ENCODE assay signal across 8 cellular contexts in genomic region chr7:129054438-129055293, GRCh38. TPM values are rescaled to one million over a fixed set of nuclear protein-coding genes. Genes with fewer than 3 reads are reported as not detected.
A peak's percentile ranks its signal among the peaks of the same experiment; 100 is the strongest.
DNase-seq lines count a peak whose midpoint lies in the region; ATAC-seq, FAIRE-seq and TF ChIP-seq lines count a peak whose summit lies in the region.

Gene TNPO3, minus strand, starts transcription at chr7:129055111. Its CDS starts 341 bp downstream, at chr7:129054770.

- H2AFZ ChIP-seq in astrocyte (ENCODE audit: low read depth, low read length) (peak within 1 kb of the TSS; percentile 99), hepatocyte (peak within 1 kb of the TSS; percentile 78)

- H3K36me3 Mint-ChIP-seq in T-helper 2 cell treated with Interferon-gamma antibody and Interleukin-4, amounts not matched to agents 5 μg/mL and 100 μg/mL, for 36 hours (ENCODE audit: low read depth): peaks cover 8% of the 10 kb centered on the region
- peaks cover 2% of the 10 kb centered on the region for H3K36me3 Mint-ChIP-seq in astrocyte (ENCODE audit: low read depth, unreplicated experiment)

- TF ChIP-seq CTCF in astrocyte (IDR thresholded peaks at IDR 0.05; ENCODE audit: insufficient read depth, low read depth, low read length) (no peak), hepatocyte (IDR thresholded peaks at IDR 0.05; ENCODE audit: poor library complexity) (no peak)

- H3K4me3 ChIP-seq in astrocyte (ENCODE audit: insufficient read depth, low read depth, low read length) (peak within 1 kb of the TSS; percentile 87), hepatocyte (peak within 1 kb of the TSS; percentile 53)

- H3K9me3 ChIP-seq in astrocyte (ENCODE audit: insufficient read depth, low read depth, low read length) (no peaks in the 10 kb centered on the region), hepatocyte (ENCODE audit: low read depth) (no peaks in the 10 kb centered on the region)

- whole genome bisulfite sequencing in hepatocyte (ENCODE audit: low lambda C conversion rate, missing lambda C conversion rate): 1% methylated on average over 58 of the region's 59 CpGs

- peaks cover 9% of the 10 kb centered on the region for H3K4me1 ChIP-seq in astrocyte (ENCODE audit: insufficient read depth, low read length)
- peaks cover 18% of the 10 kb centered on the region for H3K4me1 ChIP-seq in hepatocyte (ENCODE audit: insufficient read depth)

- peaks cover 31% of the 10 kb centered on the region for H4K20me1 ChIP-seq in astrocyte (ENCODE audit: insufficient read depth, low read length)
- peaks cover 13% of the 10 kb centered on the region for H4K20me1 ChIP-seq in hepatocyte (ENCODE audit: insufficient read depth, poor library complexity, severe bottlenecking)

- H3K4me2 ChIP-seq in astrocyte (ENCODE audit: low read length) (peak within 1 kb of the TSS; percentile 96), hepatocyte (peak within 1 kb of the TSS; percentile 88)

- H3K9me2 ChIP-seq in hepatocyte (replicated peaks; ENCODE audit: insufficient read depth): no peaks in the 10 kb centered on the region

- H3K27ac Mint-ChIP-seq in T-helper 2 cell treated with Interferon-gamma antibody and Interleukin-4, amounts not matched to agents 5 μg/mL and 100 μg/mL, for 36 hours: peak within 1 kb of the TSS; percentile 99
- peak within 1 kb of the TSS; percentile 100 for H3K27ac Mint-ChIP-seq in astrocyte (ENCODE audit: unreplicated experiment)

- DNase-seq in NCI-H1930 (lab: John Stamatoyannopoulos, UW): peak; percentile 89 to 94
- peak; percentile 89 for DNase-seq in T-helper 2 cell treated with Interferon-gamma antibody and Interleukin-4, amounts not matched to agents 5 μg/mL and 100 μg/mL, for 36 hours (ENCODE audit: low spot score)
- DNase-seq in astrocyte (ENCODE audit: low read depth): peak; percentile 82
- peak; percentile 96 for DNase-seq in hepatocyte (ENCODE audit: low spot score)
- DNase-seq in renal cortical epithelial cell (ENCODE audit: low read depth): peak; percentile 81
- no peak for DNase-seq in cortex of kidney (lab: John Stamatoyannopoulos, UW)

- no peak for FAIRE-seq in astrocyte (lab: Jason Lieb, UNC)

- ATAC-seq in GM18499 (IDR thresholded peaks at IDR 0.05; ENCODE audit: insufficient read depth, unreplicated experiment) (peak; percentile 47), HG02943 (IDR thresholded peaks at IDR 0.05; ENCODE audit: low read depth, unreplicated experiment) (peak; percentile 81)

- peaks cover 11% of the 10 kb centered on the region for H3K27me3 Mint-ChIP-seq in T-helper 2 cell treated with Interferon-gamma antibody and Interleukin-4, amounts not matched to agents 5 μg/mL and 100 μg/mL, for 36 hours (ENCODE audit: low read depth)
- H3K27me3 Mint-ChIP-seq in astrocyte (ENCODE audit: low read depth, unreplicated experiment): no peaks in the 10 kb centered on the region

- H3K79me2 ChIP-seq in astrocyte (ENCODE audit: insufficient read depth, low read length): peaks cover 48% of the 10 kb centered on the region
- H3K79me2 ChIP-seq in hepatocyte: peaks cover 45% of the 10 kb centered on the region

- H3K36me3 ChIP-seq in astrocyte (ENCODE audit: insufficient read depth, low read length) (no peaks in the 10 kb centered on the region), hepatocyte (replicated peaks; ENCODE audit: insufficient read depth, low read depth) (no peaks in the 10 kb centered on the region)

- peaks cover 4% of the 10 kb centered on the region for H3K27me3 ChIP-seq in astrocyte (ENCODE audit: insufficient read depth, low read length)
- peaks cover 3% of the 10 kb centered on the region for H3K27me3 ChIP-seq in hepatocyte

- H3K4me3 Mint-ChIP-seq in T-helper 2 cell treated with Interferon-gamma antibody and Interleukin-4, amounts not matched to agents 5 μg/mL and 100 μg/mL, for 36 hours: peak within 1 kb of the TSS; percentile 96
- peak within 1 kb of the TSS; percentile 93 for H3K4me3 Mint-ChIP-seq in astrocyte (ENCODE audit: unreplicated experiment)

- H3K4me1 Mint-ChIP-seq in T-helper 2 cell treated with Interferon-gamma antibody and Interleukin-4, amounts not matched to agents 5 μg/mL and 100 μg/mL, for 36 hours (ENCODE audit: low read depth): peaks cover 21% of the 10 kb centered on the region
- H3K4me1 Mint-ChIP-seq in astrocyte (ENCODE audit: low read depth, unreplicated experiment): peaks cover 6% of the 10 kb centered on the region

- no peaks in the 10 kb centered on the region for H3K9me3 Mint-ChIP-seq in T-helper 2 cell treated with Interferon-gamma antibody and Interleukin-4, amounts not matched to agents 5 μg/mL and 100 μg/mL, for 36 hours
- no peaks in the 10 kb centered on the region for H3K9me3 Mint-ChIP-seq in astrocyte (ENCODE audit: unreplicated experiment)

- peak within 1 kb of the TSS; percentile 96 for H3K9ac ChIP-seq in astrocyte (ENCODE audit: low read length)

- H3K27ac ChIP-seq in astrocyte (ENCODE audit: low read depth, low read length) (peak within 1 kb of the TSS; percentile 97), hepatocyte (peak within 1 kb of the TSS; percentile 99)

RNA-seq across cellular contexts. Expression of gene TNPO3, which starts in this region (rescaled TPM):
- total RNA-seq in astrocyte (49.2 and 49.8 TPM in 2 replicates), hepatocyte (32.2 and 35.4 TPM in 2 replicates), renal cortical epithelial cell (74.5 and 103 TPM in 2 replicates)
- polyA plus RNA-seq in hepatocyte: 19.9 and 20.3 TPM in 2 replicates
